22 cellular contexts compared by ENCODE assay signal in the genomic region with DNA sequence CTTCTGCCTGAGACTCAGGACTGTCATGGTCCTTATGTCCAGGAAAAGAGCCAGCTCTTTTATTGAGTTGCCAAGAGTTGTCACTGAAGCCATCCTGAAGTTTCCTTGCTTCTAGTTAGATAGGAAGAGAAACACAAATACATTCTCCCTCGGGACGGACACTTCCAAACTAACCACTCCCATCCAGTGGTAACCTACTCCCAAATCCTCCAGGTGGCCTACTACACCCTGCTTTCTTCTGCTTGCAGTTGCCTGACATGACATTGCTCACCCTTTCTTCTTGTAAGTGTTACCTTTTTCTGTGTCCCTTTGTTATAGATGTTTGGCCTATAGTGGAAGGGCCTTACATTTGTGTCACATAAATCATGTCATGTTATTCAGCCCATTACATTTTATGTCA.
DNase-seq lines count a peak whose midpoint lies in the region; ATAC-seq, FAIRE-seq and TF ChIP-seq lines count a peak whose summit lies in the region.
"Had no signal": no experiment of that assay in that cellular context is flagged by ENCODE, and none has a peak within 500 bp of the region (broad histone marks: within the 10 kb centered on the region; RNA-seq: fewer than 3 reads in every experiment).

No MANE protein-coding gene starts in this region.

- H3K27ac ChIP-seq in C4-2B (no peak overlapping the region), VCaP (no peak overlapping the region)
- H3K27ac ChIP-seq: heart right ventricle, SK-N-MC had no signal

- no peak for TF ChIP-seq POLR2A in H54 (IDR thresholded peaks at IDR 0.05; ENCODE audit: low read depth, low read length)

- no peaks in the 10 kb centered on the region for H3K36me3 ChIP-seq in H7 (replicated peaks; ENCODE audit: control insufficient read depth, insufficient read depth, low read length)
- H3K36me3 ChIP-seq: heart right ventricle had no signal

- intact Hi-C loops in posterior vena cava (cut with DNase I): no loop called here

- no peak for FAIRE-seq in H54 (lab: Jason Lieb, UNC)
- FAIRE-seq: RCC 7860 had no signal

- ATAC-seq in left lobe of liver: peak; percentile 67
- ATAC-seq: activated CD4-positive, CD25-positive, alpha-beta regulatory T cell treated with anti-CD3 and anti-CD28 coated beads, Interleukin-2, amount 50 U/mL, for 24 hours; heart right ventricle had no signal

- DNase-seq in H7 (peak; percentile 30), left lobe of liver (ENCODE audit: low spot score) (no peak), AML-193 (lab: John Stamatoyannopoulos, UW) (no peak), H54 (ENCODE audit: insufficient read length, low spot score) (no peak), posterior vena cava (ENCODE audit: low spot score) (no peak)
- no peak for DNase-seq in stimulated activated CD4-positive, alpha-beta T cell treated with anti-CD3 and anti-CD28 coated beads, Interleukin-2, amount 100 ng/mL, for 48 hours
- DNase-seq: ACHN; activated CD8-positive, alpha-beta memory T cell treated with anti-CD3 and anti-CD28 coated beads for 24 hours; activated naive CD4-positive, alpha-beta T cell treated with anti-CD3 and anti-CD28 coated beads, Interleukin-2, amount 50 U/mL, for 16 hours; activated T-cell treated with anti-CD3 and anti-CD28 coated beads, Interleukin-2, amount 50 U/mL, for 48 hours; anterior cingulate cortex; central memory CD4-positive, alpha-beta T cell; DMS153; heart right ventricle; NCI-H2081 treated with DMSO at 0.1 percent for 48 hours; NCI-H524 treated with DMSO at 0.1 percent for 48 hours; right cardiac atrium had no signal

- H3K27me3 ChIP-seq in H7 (ENCODE audit: control insufficient read depth, insufficient read depth, low read length): no peaks in the 10 kb centered on the region
- H3K27me3 ChIP-seq: heart right ventricle had no signal

- no peak overlapping the region for H3K4me3 ChIP-seq in H7 (ENCODE audit: insufficient read depth, low read depth, low read length)
- H3K4me3 ChIP-seq: heart right ventricle, SK-N-MC had no signal

- TF ChIP-seq CTCF in C4-2B (conservative IDR thresholded peaks at IDR 0.05): peak; percentile 29
- TF ChIP-seq CTCF in VCaP (conservative IDR thresholded peaks at IDR 0.05): peak; percentile 31
